ENCODE assay signal across 8 cellular contexts in genomic region chr1:178768423-178768822, GRCh38. TPM values are rescaled to one million over a fixed set of nuclear protein-coding genes. Genes with fewer than 3 reads are reported as not detected.
DNase-seq lines count a peak whose midpoint lies in the region; ATAC-seq and TF ChIP-seq lines count a peak whose summit lies in the region.

No MANE protein-coding gene starts in this region.

- no peaks in the 10 kb centered on the region for H3K9me3 ChIP-seq in testis

- TF ChIP-seq POLR2A in testis (IDR thresholded peaks at IDR 0.05): no peak

- H3K4me3 ChIP-seq in testis: no peak overlapping the region

- no peaks in the 10 kb centered on the region for H3K36me3 ChIP-seq in testis (ENCODE audit: low read depth, missing control alignments)

- H3K36me3 Mint-ChIP-seq in activated T-cell treated with anti-CD3 and anti-CD28 coated beads, Interleukin-2, amount 50 U/mL, for 4 hours (ENCODE audit: insufficient read depth): peaks cover 24% of the 10 kb centered on the region

- peaks cover 1% of the 10 kb centered on the region for H3K4me1 Mint-ChIP-seq in activated T-cell treated with anti-CD3 and anti-CD28 coated beads, Interleukin-2, amount 50 U/mL, for 4 hours (ENCODE audit: low read depth)

- 43 to 68% methylated on average over 3 to 4 of the region's 4 CpGs for WGBS in testis, 2 donors

- POLR2A ChIA-PET in GM10248 (lab: Yijun Ruan, JAX): no interaction called here

- H3K27ac ChIP-seq in testis: no peak overlapping the region

- DNase-seq in AG08395 (ENCODE audit: low spot score): peak; percentile 14
- peak; percentile 46 for DNase-seq in GM10248 (ENCODE audit: extremely low spot score)
- peak; percentile 4 for DNase-seq in NCI-H1105 (lab: John Stamatoyannopoulos, UW)
- no peak for DNase-seq in activated T-cell treated with anti-CD3 and anti-CD28 coated beads, Interleukin-2, amount 50 U/mL, for 4 hours
- DNase-seq in hepatic stellate cell (ENCODE audit: low spot score): peak; percentile 18
- DNase-seq in testis: no peak

- intact Hi-C loops in testis (cut with DNase I; ENCODE audit: low total_unique reads): loop anchor here (10.0 kb wide), 1 partner anchor 236 kb away; no protein-coding TSS in a partner anchor

- H3K27me3 Mint-ChIP-seq in activated T-cell treated with anti-CD3 and anti-CD28 coated beads, Interleukin-2, amount 50 U/mL, for 4 hours (ENCODE audit: low read depth): no peaks in the 10 kb centered on the region

- peaks cover 17% of the 10 kb centered on the region for H3K9me3 Mint-ChIP-seq in activated T-cell treated with anti-CD3 and anti-CD28 coated beads, Interleukin-2, amount 50 U/mL, for 4 hours

- peak; percentile 43 to 58 for ATAC-seq in activated T-cell treated with anti-CD3 and anti-CD28 coated beads, Interleukin-2, amount 50 U/mL, for 4 hours
- no peak for ATAC-seq in GM18870 (IDR thresholded peaks at IDR 0.05; ENCODE audit: unreplicated experiment)
- ATAC-seq in HG03565 (IDR thresholded peaks at IDR 0.05; ENCODE audit: unreplicated experiment): no peak

- no peak overlapping the region for H3K4me3 Mint-ChIP-seq in activated T-cell treated with anti-CD3 and anti-CD28 coated beads, Interleukin-2, amount 50 U/mL, for 4 hours

- CTCF ChIA-PET in GM10248 (lab: Yijun Ruan, JAX): interaction anchor here (0.9 to 2.5 kb wide), 23 partner anchors 8 to 602 kb away, joined by 3 to 19 read pairs (median 4); no protein-coding TSS in a partner anchor

- H3K4me1 ChIP-seq in testis: no peaks in the 10 kb centered on the region

- peak; percentile 80 for TF ChIP-seq CTCF in GM10248 (IDR thresholded peaks at IDR 0.05; ENCODE audit: control extremely low read depth, extremely low read depth, low read depth, missing control alignments)
- TF ChIP-seq CTCF in testis (IDR thresholded peaks at IDR 0.05): peak in 2 of 3 experiments; percentile 57 to 78

- H3K27me3 ChIP-seq in testis: no peaks in the 10 kb centered on the region

RNA-seq across cellular contexts. Expression of gene RALGPS2, which starts 43.4 kb away (rescaled TPM):
- total RNA-seq in activated T-cell treated with anti-CD3 and anti-CD28 coated beads, Interleukin-2, amount 50 U/mL, for 4 hours: 1 to 10 TPM; 1.1 to 2.2 (median 1.8) TPM
- total RNA-seq in testis: 10 to 100 TPM; 56.3 to 78.6 TPM
- polyA plus RNA-seq in testis (ENCODE audit: insufficient read depth, low read depth, low replicate concordance): 224 TPM

Comparison
In these comparisons a context has a peak if more than half of its experiments do, and no peak if none do; other contexts are left out.
1. DNase-seq: peak in AG08395 (single experiment), GM10248 (single experiment), NCI-H1105 (single experiment) and hepatic stellate cell (single experiment); none in activated T-cell treated with anti-CD3 and anti-CD28 coated beads, Interleukin-2, amount 50 U/mL, for 4 hours (single experiment) and testis (single experiment).
2. ATAC-seq: peak in activated T-cell treated with anti-CD3 and anti-CD28 coated beads, Interleukin-2, amount 50 U/mL, for 4 hours (2 of 2); none in GM18870 (single experiment) and HG03565 (single experiment).
3. RNA of gene RALGPS2, which starts 43.4 kb away (total RNA-seq): 56.3 to 78.6 TPM in testis; 1.1 to 2.2 TPM in activated T-cell treated with anti-CD3 and anti-CD28 coated beads, Interleukin-2, amount 50 U/mL, for 4 hours; every median in the first group is over 10 times any median in the second.